ENCODE assay signal across 8 cellular contexts in genomic region chr10:130109796-130110235, GRCh38. TPM values are rescaled to one million over a fixed set of nuclear protein-coding genes. Genes with fewer than 3 reads are reported as not detected.
A peak's percentile ranks its signal among the peaks of the same experiment; 100 is the strongest.
DNase-seq lines count a peak whose midpoint lies in the region; ATAC-seq and TF ChIP-seq lines count a peak whose summit lies in the region.

No MANE protein-coding gene starts in this region.

- intact Hi-C loops in tibial artery (cut with DNase I; ENCODE audit: low total_unique reads): loop anchor here (2.0 to 10.0 kb wide), 2 partner anchors 27 to 1075 kb away; partner anchors contain the start of gene GLRX3

- peaks cover 5% of the 10 kb centered on the region for H3K36me3 Mint-ChIP-seq in activated naive CD8-positive, alpha-beta T cell

- H3K9me3 ChIP-seq in Loucy (ENCODE audit: insufficient read depth, low read depth, low read length) (no peaks in the 10 kb centered on the region; the same call in 1 of the 2 replicates), tibial artery (no peaks in the 10 kb centered on the region)

- no peaks in the 10 kb centered on the region for H3K9me2 ChIP-seq in Loucy (replicated peaks; ENCODE audit: low read depth, low read length)

- H4K20me1 ChIP-seq in Loucy (ENCODE audit: insufficient read depth, low read length, poor library complexity, severe bottlenecking): no peaks in the 10 kb centered on the region

- peaks cover 6% of the 10 kb centered on the region; the same call in 1 of the 2 replicates for H3K79me2 ChIP-seq in Loucy (ENCODE audit: insufficient read depth, low read length)

- TF ChIP-seq CTCF in Loucy (conservative IDR thresholded peaks at IDR 0.05; ENCODE audit: low read length): peak; percentile 83
- TF ChIP-seq CTCF in tibial artery (IDR thresholded peaks at IDR 0.05): peak; percentile 68 to 86

- in situ Hi-C loops in G401 (cut with HindIII; ENCODE audit: low sequenced_read_pairs): no loop called here

- H3F3A ChIP-seq in Loucy (ENCODE audit: low read depth): no peaks in the 10 kb centered on the region

- no peaks in the 10 kb centered on the region for H3K36me3 ChIP-seq in Loucy (ENCODE audit: insufficient read depth, low read length)
- H3K36me3 ChIP-seq in tibial artery: peaks cover 0 to 12% (median 7%) of the 10 kb centered on the region in 3 donors

- H3K9ac ChIP-seq in Loucy (ENCODE audit: low read depth, low read length, poor library complexity, severe bottlenecking): peak overlapping the region; percentile 83

- peak overlapping the region; percentile 98 for H3K27ac Mint-ChIP-seq in activated naive CD8-positive, alpha-beta T cell

- peak overlapping the region; percentile 84 to 90 for H3K27ac ChIP-seq in tibial artery

- H2AFZ ChIP-seq in Loucy (ENCODE audit: low read length): peak overlapping the region; percentile 93

- DNase-seq in G401 (ENCODE audit: low spot score) (peak; percentile 93), SIG-M5 treated with dmso at 0.1 percent for 504 hours (lab: John Stamatoyannopoulos, UW; ENCODE audit: unreplicated experiment) (peak; percentile 69), glomerular endothelial cell (ENCODE audit: extremely low read depth, low read depth, low spot score) (peak; percentile 70), occipital lobe (lab: John Stamatoyannopoulos, UW) (peak; percentile 59), tibial artery (peak; percentile 76 to 82)

- H3K9me3 Mint-ChIP-seq in activated naive CD8-positive, alpha-beta T cell (ENCODE audit: low read depth): no peaks in the 10 kb centered on the region

- peaks cover 20% of the 10 kb centered on the region for H3K4me1 ChIP-seq in Loucy (ENCODE audit: insufficient read depth, low read length, poor library complexity, severe bottlenecking)
- peaks cover 0 to 30% (median 23%) of the 10 kb centered on the region in 4 donors for H3K4me1 ChIP-seq in tibial artery

- H3K27me3 Mint-ChIP-seq in activated naive CD8-positive, alpha-beta T cell: no peaks in the 10 kb centered on the region

- H3K27me3 ChIP-seq in Loucy (ENCODE audit: insufficient read depth, low read length, poor library complexity, severe bottlenecking): no peaks in the 10 kb centered on the region
- no peaks in the 10 kb centered on the region for H3K27me3 ChIP-seq in tibial artery

- H3K4me2 ChIP-seq in Loucy (ENCODE audit: low read depth, low read length, poor library complexity, severe bottlenecking): peak overlapping the region; percentile 96

- peak overlapping the region; percentile 92 for H3K4me3 ChIP-seq in Loucy (ENCODE audit: low read length, poor library complexity, severe bottlenecking)
- peak overlapping the region; percentile 67 to 74 for H3K4me3 ChIP-seq in tibial artery

- peak overlapping the region; percentile 99 for H3K4me3 Mint-ChIP-seq in activated naive CD8-positive, alpha-beta T cell

- peaks cover 51% of the 10 kb centered on the region for H3K4me1 Mint-ChIP-seq in activated naive CD8-positive, alpha-beta T cell (ENCODE audit: low read depth)

- no peak for ATAC-seq in HG02588 (IDR thresholded peaks at IDR 0.05; ENCODE audit: unreplicated experiment)

RNA-seq across cellular contexts. Expression of gene C10orf143, which starts 0.8 kb away (rescaled TPM):
- 2.9 TPM in 1 of 2 replicates, not detected in the other for total RNA-seq in G401 (2014; rRNA removed; shearing (Covaris generic))
- 0.10 TPM in 1 of 2 replicates, not detected in the other for total RNA-seq in glomerular endothelial cell
- 1.1 TPM for total RNA-seq in occipital lobe

RNA-seq across cellular contexts. Expression of gene GLRX3, which starts 26.4 kb away (rescaled TPM):
- 426 and 496 TPM in 2 replicates for total RNA-seq in G401 (2014; rRNA removed; shearing (Covaris generic))
- total RNA-seq in glomerular endothelial cell (89.3 and 100.0 TPM in 2 replicates), occipital lobe (49.0 TPM)
